5 cellular contexts compared by ENCODE assay signal in the genomic region with DNA sequence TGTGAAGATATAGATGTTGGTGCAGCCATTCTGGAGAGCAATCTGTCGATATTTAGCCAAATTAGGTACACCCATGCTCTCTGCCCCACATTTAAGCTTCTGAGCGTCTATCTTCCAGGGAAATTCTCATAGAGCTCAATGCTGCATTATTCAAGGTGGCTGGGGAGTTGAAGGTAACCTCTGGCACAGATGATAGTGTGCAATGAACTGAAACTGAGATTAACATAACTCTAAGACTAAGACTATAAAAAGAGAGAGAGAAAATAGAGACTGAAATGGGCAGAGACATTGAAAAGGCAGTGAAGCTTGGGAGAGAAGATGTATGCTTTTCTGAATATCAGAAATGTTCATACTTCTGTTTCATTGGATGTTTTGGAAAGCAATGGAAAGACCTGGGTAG.
"Had no signal": no experiment of that assay in that cellular context is flagged by ENCODE, and none has a peak within 500 bp of the region (broad histone marks: within the 10 kb centered on the region; RNA-seq: fewer than 3 reads in every experiment).

No MANE protein-coding gene starts in this region.

- ATAC-seq: HepG2, K562 had no signal

- H3K27ac ChIP-seq: HL-60 had no signal

- H3K4me3 ChIP-seq: K562 had no signal

- DNase-seq: IMR-90, KBM-7 had no signal
